9 cellular contexts compared by ENCODE assay signal in genomic region chr1:184296466-184297243, GRCh38.
DNase-seq lines count a peak whose midpoint lies in the region; FAIRE-seq and TF ChIP-seq lines count a peak whose summit lies in the region.
"Had no signal": no experiment of that assay in that cellular context is flagged by ENCODE, and none has a peak within 500 bp of the region (broad histone marks: within the 10 kb centered on the region; RNA-seq: fewer than 3 reads in every experiment).

No MANE protein-coding gene starts in this region.

- peaks cover 47% of the 10 kb centered on the region for H3K4me1 ChIP-seq in A673 (ENCODE audit: insufficient read depth, low read length, poor library complexity, severe bottlenecking)

- peaks cover 18% of the 10 kb centered on the region for H3K9me3 Mint-ChIP-seq in mesothelial cell of epicardium

- no peaks in the 10 kb centered on the region for H3K27me3 ChIP-seq in A673 (replicated peaks; ENCODE audit: insufficient read depth, low read depth, low read length, poor library complexity)

- intact Hi-C loops in A673 (cut with micrococcal nuclease; ENCODE audit: unreplicated experiment) = no loop called here

- H3K4me1 Mint-ChIP-seq in mesothelial cell of epicardium = peaks cover 11% of the 10 kb centered on the region

- H3K27me3 Mint-ChIP-seq in mesothelial cell of epicardium (ENCODE audit: low read depth) = no peaks in the 10 kb centered on the region

- H3K4me3 Mint-ChIP-seq in mesothelial cell of epicardium = no peak overlapping the region
- H3K4me3 Mint-ChIP-seq: CD14-positive monocyte had no signal

- POLR2A ChIA-PET in A673 (lab: Charles Lee; ENCODE audit: low non-redundant PET) = interaction anchor here (0.6 kb wide), 1 partner anchor 786 kb away, joined by 3 read pairs; no protein-coding TSS in a partner anchor

- no peaks in the 10 kb centered on the region for H3K9me3 ChIP-seq in A673 (ENCODE audit: low read depth, low read length, poor library complexity, severe bottlenecking)

- TF ChIP-seq CTCF in A673 (conservative IDR thresholded peaks at IDR 0.05; ENCODE audit: low read depth, low read length) = no peak
- TF ChIP-seq CTCF in mesothelial cell of epicardium (IDR thresholded peaks at IDR 0.05; ENCODE audit: unreplicated experiment) = no peak

- peak overlapping the region; percentile 85 for H3K27ac ChIP-seq in A673 (ENCODE audit: low read depth, low read length, poor library complexity, severe bottlenecking)

- CTCF ChIA-PET in A673 (lab: Charles Lee) = interaction anchor here (1.0 kb wide), 1 partner anchor 367 kb away, joined by 3 read pairs; no protein-coding TSS in a partner anchor

- H3K36me3 ChIP-seq in A673 (ENCODE audit: insufficient read depth, low read length, poor library complexity, severe bottlenecking) = no peaks in the 10 kb centered on the region

- no peak for FAIRE-seq in frontal cortex (lab: Jason Lieb, UNC)

- H3K27ac Mint-ChIP-seq in mesothelial cell of epicardium = peak overlapping the region; percentile 81

- no TSS peak for BruUV-seq in A673 (replicated peaks; lab: Mats Ljungman, UMichigan)

- H3K36me3 Mint-ChIP-seq in mesothelial cell of epicardium = no peaks in the 10 kb centered on the region
- H3K36me3 Mint-ChIP-seq: CD14-positive monocyte had no signal

- DNase-seq in A673 (ENCODE audit: low spot score) (peak; percentile 98), NCI-H1694 (lab: John Stamatoyannopoulos, UW) (peak; percentile 93), dermis blood vessel endothelial cell (peak; percentile 93), mesothelial cell of epicardium (ENCODE audit: low spot score in 2 of 2, unreplicated experiment in 2 of 2) (peak; percentile 33 to 49), activated gamma-delta T cell treated with Interleukin-2 at 50 U/mL for 16 hours (no peak), T-helper 1 cell (no peak), frontal cortex (ENCODE audit: low spot score in 2 of 2) (no peak)
- no peak for DNase-seq in activated CD8-positive, alpha-beta memory T cell treated with anti-CD3 and anti-CD28 coated beads for 24 hours

- H3K4me3 ChIP-seq in A673 (ENCODE audit: low read depth, low read length, poor library complexity, severe bottlenecking) = peak overlapping the region; percentile 6

Comparison
In these comparisons a context has a peak if more than half of its experiments do, and no peak if none do; other contexts are left out.
1. DNase-seq: peak in A673 (single experiment), NCI-H1694 (single experiment), dermis blood vessel endothelial cell (single experiment) and mesothelial cell of epicardium (2 of 2); none in activated CD8-positive, alpha-beta memory T cell treated with anti-CD3 and anti-CD28 coated beads for 24 hours (single experiment), activated gamma-delta T cell treated with Interleukin-2 at 50 U/mL for 16 hours (single experiment), T-helper 1 cell (0 of 5) and frontal cortex (0 of 2).